Comparison of ENCODE assay signal across 15 cellular contexts in the genomic region with DNA sequence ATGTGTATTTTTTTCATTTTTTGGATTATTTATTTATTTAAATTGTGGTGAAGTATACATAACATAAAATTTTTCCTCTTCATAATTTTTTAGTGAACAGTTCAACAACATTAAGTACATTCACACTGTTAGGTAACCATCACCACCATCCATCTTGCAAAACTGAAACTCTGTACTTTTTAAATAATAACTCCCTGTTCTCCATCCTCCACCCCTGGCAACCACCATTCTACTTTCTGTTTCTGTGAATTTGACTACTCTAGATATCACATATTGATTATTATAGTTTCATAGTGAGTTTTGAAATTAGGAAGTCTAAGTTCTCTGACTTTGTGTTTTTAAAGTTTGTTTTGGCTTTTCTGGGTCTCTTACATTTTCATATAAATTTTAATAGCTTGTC.
DNase-seq lines count a peak whose midpoint lies in the region; ATAC-seq and TF ChIP-seq lines count a peak whose summit lies in the region.
"Had no signal": no experiment of that assay in that cellular context is flagged by ENCODE, and none has a peak within 500 bp of the region (broad histone marks: within the 10 kb centered on the region; RNA-seq: fewer than 3 reads in every experiment).

No MANE protein-coding gene starts in this region.

- H3K27me3 ChIP-seq in smooth muscle cell (ENCODE audit: low read depth) (no peaks in the 10 kb centered on the region), vagina (no peaks in the 10 kb centered on the region)
- H3K27me3 ChIP-seq: esophagus squamous epithelium had no signal

- H3K79me2 ChIP-seq in smooth muscle cell (ENCODE audit: low read depth): no peaks in the 10 kb centered on the region

- no peaks in the 10 kb centered on the region for H4K20me1 ChIP-seq in smooth muscle cell (ENCODE audit: low read depth)

- H3K27ac ChIP-seq in smooth muscle cell (ENCODE audit: low read depth): no peak overlapping the region
- no peak overlapping the region for H3K27ac ChIP-seq in vagina
- H3K27ac ChIP-seq: esophagus squamous epithelium, thoracic aorta had no signal

- no peak overlapping the region for H2AFZ ChIP-seq in smooth muscle cell (ENCODE audit: low read depth)

- H3K4me1 ChIP-seq in smooth muscle cell (ENCODE audit: low read depth): no peaks in the 10 kb centered on the region
- no peaks in the 10 kb centered on the region for H3K4me1 ChIP-seq in vagina
- H3K4me1 ChIP-seq: esophagus squamous epithelium had no signal

- TF ChIP-seq CTCF in GM13977 (IDR thresholded peaks at IDR 0.05; ENCODE audit: extremely low read depth, insufficient read depth, missing control alignments): no peak
- TF ChIP-seq CTCF in smooth muscle cell (IDR thresholded peaks at IDR 0.05; ENCODE audit: borderline replicate concordance, insufficient read depth, poor library complexity, severe bottlenecking): no peak
- no peak for TF ChIP-seq CTCF in vagina (IDR thresholded peaks at IDR 0.05)

- H3K9ac ChIP-seq in smooth muscle cell (ENCODE audit: low read depth): no peak overlapping the region

- ATAC-seq in HG02571 (IDR thresholded peaks at IDR 0.05; ENCODE audit: unreplicated experiment): peak; percentile 79
- peak; percentile 91 for ATAC-seq in HG03342 (IDR thresholded peaks at IDR 0.05; ENCODE audit: unreplicated experiment)
- ATAC-seq: right cardiac atrium, SK-N-SH treated with all-trans-retinoic acid at 6 μM for 48 hours had no signal

- H3F3A ChIP-seq in smooth muscle cell (ENCODE audit: low read depth): no peaks in the 10 kb centered on the region

- no peak overlapping the region for H3K4me2 ChIP-seq in smooth muscle cell

- no peaks in the 10 kb centered on the region for H3K36me3 ChIP-seq in smooth muscle cell (ENCODE audit: low read depth)
- H3K36me3 ChIP-seq in vagina: no peaks in the 10 kb centered on the region
- H3K36me3 ChIP-seq: esophagus squamous epithelium, thoracic aorta had no signal

- H3K4me3 ChIP-seq in smooth muscle cell (no peak overlapping the region), vagina (no peak overlapping the region)
- H3K4me3 ChIP-seq: esophagus squamous epithelium, thoracic aorta had no signal

- intact Hi-C loops in vagina (cut with DNase I): no loop called here

- DNase-seq in GM13977 (ENCODE audit: low spot score) (peak; percentile 41), GM19240 (ENCODE audit: insufficient read length, low spot score) (peak; percentile 17), smooth muscle cell (lab: John Stamatoyannopoulos, UW; ENCODE audit: unreplicated experiment) (no peak), NCI-H1105 (lab: John Stamatoyannopoulos, UW) (no peak), D341Med (ENCODE audit: low spot score) (no peak), vagina (ENCODE audit: extremely low spot score in 2 of 2) (no peak)
- DNase-seq: activated CD4-positive, alpha-beta T cell treated with anti-CD3 and anti-CD28 coated beads for 48 hours; activated naive CD4-positive, alpha-beta T cell treated with anti-CD3 and anti-CD28 coated beads, Interleukin-2, amount 50 U/mL, for 16 hours; esophagus squamous epithelium; NCI-H1417 treated with DMSO at 0.1 percent for 48 hours; right cardiac atrium had no signal

- no peak for TF ChIP-seq POLR2A in vagina (IDR thresholded peaks at IDR 0.05)

- in situ Hi-C loops in GM13977 (cut with MboI; ENCODE audit: low pct_unique_long_range_greater_than_20kb, low sequenced_read_pairs, unreplicated experiment): no loop called here

- H3K9me3 ChIP-seq in smooth muscle cell (replicated peaks; ENCODE audit: low read depth): no peaks in the 10 kb centered on the region
- H3K9me3 ChIP-seq in vagina: no peaks in the 10 kb centered on the region
- H3K9me3 ChIP-seq: esophagus squamous epithelium, thoracic aorta had no signal

Comparison
In these comparisons a context has a peak if more than half of its experiments do, and no peak if none do; other contexts are left out.
1. DNase-seq: peak in GM13977 (single experiment) and GM19240 (single experiment); none in smooth muscle cell (single experiment), NCI-H1105 (single experiment), D341Med (single experiment) and vagina (0 of 2).